In the genomic region with DNA sequence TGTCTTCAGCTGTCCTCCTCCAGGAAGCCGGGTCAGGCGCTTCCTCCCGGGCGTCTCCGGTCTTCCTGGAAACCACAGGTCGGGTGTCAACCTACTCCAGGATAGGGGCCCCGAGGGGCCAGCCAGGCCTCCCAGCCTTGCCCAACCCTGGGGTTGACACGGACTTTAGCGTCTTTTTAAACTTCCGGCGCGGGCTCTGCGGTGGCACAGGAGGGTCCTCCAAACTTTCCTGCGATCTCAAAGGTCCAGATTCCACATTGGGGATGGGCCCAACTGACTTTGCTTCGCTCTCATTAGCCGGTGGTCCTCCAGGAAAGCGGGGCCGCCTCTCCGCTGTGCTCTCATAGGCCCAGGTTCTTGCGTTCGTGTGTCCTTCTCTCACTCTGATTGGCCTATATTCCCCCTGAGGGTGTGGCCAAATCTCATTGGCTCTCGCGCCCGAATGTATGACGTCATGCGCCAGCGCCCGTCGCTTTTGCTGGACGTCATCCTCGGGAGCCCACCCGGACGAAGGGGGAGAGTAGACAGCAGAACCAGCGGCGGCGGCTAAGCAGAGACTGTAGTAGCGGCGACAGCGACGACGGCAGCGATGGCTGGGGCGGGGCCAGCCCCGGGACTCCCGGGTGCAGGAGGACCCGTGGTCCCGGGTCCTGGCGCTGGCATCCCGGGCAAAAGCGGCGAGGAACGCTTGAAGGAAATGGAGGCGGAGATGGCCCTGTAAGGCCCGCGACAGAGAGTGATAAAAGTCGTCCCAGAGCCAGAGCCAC, we compare ENCODE assay signal across 8 cellular contexts. TPM values are rescaled to one million over a fixed set of nuclear protein-coding genes. Genes with fewer than 3 reads are reported as not detected.
A peak's percentile ranks its signal among the peaks of the same experiment; 100 is the strongest.
DNase-seq lines count a peak whose midpoint lies in the region; ATAC-seq and TF ChIP-seq lines count a peak whose summit lies in the region.

A gene with protein sequence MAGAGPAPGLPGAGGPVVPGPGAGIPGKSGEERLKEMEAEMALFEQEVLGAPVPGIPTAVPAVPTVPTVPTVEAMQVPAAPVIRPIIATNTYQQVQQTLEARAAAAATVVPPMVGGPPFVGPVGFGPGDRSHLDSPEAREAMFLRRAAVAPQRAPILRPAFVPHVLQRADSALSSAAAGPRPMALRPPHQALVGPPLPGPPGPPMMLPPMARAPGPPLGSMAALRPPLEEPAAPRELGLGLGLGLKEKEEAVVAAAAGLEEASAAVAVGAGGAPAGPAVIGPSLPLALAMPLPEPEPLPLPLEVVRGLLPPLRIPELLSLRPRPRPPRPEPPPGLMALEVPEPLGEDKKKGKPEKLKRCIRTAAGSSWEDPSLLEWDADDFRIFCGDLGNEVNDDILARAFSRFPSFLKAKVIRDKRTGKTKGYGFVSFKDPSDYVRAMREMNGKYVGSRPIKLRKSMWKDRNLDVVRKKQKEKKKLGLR (plus strand): TSS at position 472 of the 767 bp plus-strand sequence. CDS start 118 bp downstream, at position 590.

- H3K27ac ChIP-seq in angular gyrus (ENCODE audit: low read depth, low read length), result peak within 1 kb of the TSS; percentile 32
- H3K27ac ChIP-seq in left ventricle myocardium inferior (replicated peaks), result peak within 1 kb of the TSS; percentile 91
- H3K27ac ChIP-seq in prostate gland, result peak within 1 kb of the TSS; percentile 88
- H3K27ac ChIP-seq in urinary bladder (ENCODE audit: low read depth), result peak within 1 kb of the TSS; percentile 90

- H3K27me3 ChIP-seq in left ventricle myocardium inferior (ENCODE audit: low read depth) (no peaks in the 10 kb centered on the region), prostate gland (replicated peaks; ENCODE audit: insufficient read depth) (no peaks in the 10 kb centered on the region)

- H3K9me3 ChIP-seq in left ventricle myocardium inferior (replicated peaks), result no peaks in the 10 kb centered on the region
- H3K9me3 ChIP-seq in prostate gland, result no peaks in the 10 kb centered on the region

- ATAC-seq in GM18498 (IDR thresholded peaks at IDR 0.05; ENCODE audit: unreplicated experiment), result peak; percentile 94
- peak; percentile 95 for ATAC-seq in HG02938 (IDR thresholded peaks at IDR 0.05; ENCODE audit: unreplicated experiment)

- TF ChIP-seq CTCF in left ventricle myocardium inferior (IDR thresholded peaks at IDR 0.05; ENCODE audit: borderline replicate concordance) (no peak), prostate gland (IDR thresholded peaks at IDR 0.05) (peak in 1 of 4 experiments; percentile 41)

- peak within 1 kb of the TSS; percentile 91 for H3K4me3 ChIP-seq in left ventricle myocardium inferior
- peak within 1 kb of the TSS; percentile 98 to 99 for H3K4me3 ChIP-seq in prostate gland
- peak within 1 kb of the TSS; percentile 77 for H3K4me3 ChIP-seq in urinary bladder (ENCODE audit: low read depth, low read length)

- intact Hi-C loops in left ventricle myocardium inferior (cut with micrococcal nuclease) (no loop called here), prostate gland (cut with DNase I) (loop anchor here (5.0 kb wide), 1 partner anchor 81 kb away; a partner anchor contains a TSS)

- TF ChIP-seq POLR2A in prostate gland (IDR thresholded peaks at IDR 0.05), result peak; percentile 43

- under 1% methylated on average over 49 of the region's 56 CpGs for WGBS in prostate gland
- under 1% methylated on average over 56 of the region's 56 CpGs for WGBS in urinary bladder

- H3K36me3 ChIP-seq in left ventricle myocardium inferior (peaks cover 37% of the 10 kb centered on the region), prostate gland (peaks cover 11 to 24% of the 10 kb centered on the region in 2 donors), urinary bladder (ENCODE audit: insufficient read depth) (no peaks in the 10 kb centered on the region)

- DNase-seq in NCI-H187 (lab: John Stamatoyannopoulos, UW) (peak; percentile 96 to 98), T-helper 2 cell (peak; percentile 81 to 99 (median 94)), left ventricle myocardium inferior (peak; percentile 95), prostate gland (ENCODE audit: low spot score) (peak; percentile 96)

- H3K4me1 ChIP-seq in left ventricle myocardium inferior, result peaks cover 30% of the 10 kb centered on the region
- no peaks in the 10 kb centered on the region for H3K4me1 ChIP-seq in prostate gland (replicated peaks)
- no peaks in the 10 kb centered on the region for H3K4me1 ChIP-seq in urinary bladder (ENCODE audit: insufficient read depth)

RNA-seq across cellular contexts. Expression of the gene that starts here (rescaled TPM):
- total RNA-seq in left ventricle myocardium inferior (52.7 TPM), prostate gland (100 to 1,000 TPM in 1 of 2 donors, 10 to 100 TPM in 1; 81.4 to 114 TPM), urinary bladder (14.8 TPM)
- polyA plus RNA-seq in urinary bladder, result 89.5 TPM

Comparison
In these comparisons a context has a peak if more than half of its experiments do, and no peak if none do; other contexts are left out.
1. Peak in every context shown above with its lines: DNase-seq, ATAC-seq, H3K4me3 ChIP-seq and H3K27ac ChIP-seq.
2. H3K27ac ChIP-seq: peak in every context shown above with its lines; median percentile 91 in left ventricle myocardium inferior; 90 in urinary bladder; 88 in prostate gland; 32 in angular gyrus.